5 cellular contexts compared by ENCODE assay signal in the genomic region with DNA sequence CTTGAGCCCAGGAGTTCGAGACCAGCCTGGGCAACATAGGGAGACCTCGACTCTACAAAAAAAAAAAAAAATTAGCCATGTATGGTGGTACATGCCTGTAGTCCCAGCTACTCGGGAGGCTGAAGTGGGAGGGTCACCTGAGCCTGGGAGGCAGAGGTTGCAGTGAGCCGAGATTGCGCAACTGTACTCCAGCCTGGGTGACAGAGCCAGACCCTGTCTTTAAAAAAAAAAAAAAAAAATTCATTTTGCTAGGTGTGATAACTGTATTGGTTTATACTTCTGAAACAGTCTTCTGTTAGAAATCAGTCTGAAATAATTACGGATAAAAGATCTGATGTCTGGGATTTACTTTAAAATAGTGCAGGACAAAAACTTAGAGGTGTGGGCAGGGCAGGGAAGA. TPM values are rescaled to one million over a fixed set of nuclear protein-coding genes. Genes with fewer than 3 reads are reported as not detected.
DNase-seq lines count a peak whose midpoint lies in the region; TF ChIP-seq lines count a peak whose summit lies in the region.
"Not testable (repeated sequence)": the region's sequence is repeated elsewhere in the genome, so short reads cannot be mapped to it uniquely, and the experiment has no call there.
"Had no signal": no experiment of that assay in that cellular context is flagged by ENCODE, and none has a peak within 500 bp of the region (broad histone marks: within the 10 kb centered on the region; RNA-seq: fewer than 3 reads in every experiment).

No MANE protein-coding gene starts in this region.

- H4K20me1 ChIP-seq in hepatocyte (ENCODE audit: insufficient read depth, poor library complexity, severe bottlenecking), result not testable (repeated sequence)

- 76% methylated on average over 6 of the region's 6 CpGs for WGBS in hepatocyte (ENCODE audit: low lambda C conversion rate, missing lambda C conversion rate)
- WGBS in trophoblast cell (ENCODE audit: extremely low coverage, insufficient coverage, insufficient read length), result no CpG with 5 or more reads among the region's 6 CpGs

- peaks cover 14% of the 10 kb centered on the region for H3K4me1 ChIP-seq in hepatocyte (ENCODE audit: insufficient read depth)
- H3K4me1 ChIP-seq in trophoblast cell (ENCODE audit: control insufficient read depth in 1 of 2, insufficient read depth in 2 of 2, low read length in 2 of 2), result not testable (repeated sequence)

- H3K9me3 ChIP-seq in SK-N-MC (ENCODE audit: low read depth, low read length); hepatocyte (ENCODE audit: low read depth); trophoblast cell (ENCODE audit: insufficient read depth, low read depth, low read length): not testable (repeated sequence)

- H4K91ac ChIP-seq in trophoblast cell (ENCODE audit: low read depth, low read length), result not testable (repeated sequence)

- H3K36me3 ChIP-seq in SK-N-MC (ENCODE audit: insufficient read depth, low read length); hepatocyte (replicated peaks; ENCODE audit: insufficient read depth, low read depth); trophoblast cell (ENCODE audit: control insufficient read depth in 1 of 2, insufficient read depth in 2 of 2, low read length in 2 of 2): not testable (repeated sequence)

- not testable (repeated sequence) for H3K18ac ChIP-seq in trophoblast cell (ENCODE audit: low read length)

- not testable (repeated sequence) for H2BK12ac ChIP-seq in trophoblast cell (ENCODE audit: low read length)

- not testable (repeated sequence) for H4K12ac ChIP-seq in trophoblast cell (ENCODE audit: low read depth, low read length)

- not testable (repeated sequence) for H3K9me2 ChIP-seq in hepatocyte (replicated peaks; ENCODE audit: insufficient read depth)

- DNase-seq in SK-N-MC (ENCODE audit: low read depth, low spot score); hepatocyte (ENCODE audit: low spot score); trophoblast cell: not testable (repeated sequence)

- H3K23ac ChIP-seq in trophoblast cell (ENCODE audit: low read length), result not testable (repeated sequence)

- H3K4ac ChIP-seq in trophoblast cell (ENCODE audit: low read depth, low read length), result not testable (repeated sequence)

- not testable (repeated sequence) for H3K4me2 ChIP-seq in hepatocyte; trophoblast cell (ENCODE audit: low read length)

- H4K8ac ChIP-seq in trophoblast cell (ENCODE audit: low read depth, low read length), result not testable (repeated sequence)

- not testable (repeated sequence) for H2BK120ac ChIP-seq in trophoblast cell (ENCODE audit: insufficient read depth, low read length, poor library complexity)

- not testable (repeated sequence) for H3K79me2 ChIP-seq in hepatocyte; trophoblast cell (ENCODE audit: control insufficient read depth, insufficient read depth, low read length, poor library complexity)

- H3K27ac ChIP-seq in SK-N-MC (peak overlapping the region; percentile 73; the same call in 1 of the 2 replicates), hepatocyte (peak overlapping the region; percentile 65), trophoblast cell (ENCODE audit: low read depth, low read length) (peak overlapping the region; percentile 67)

- H2AK5ac ChIP-seq in trophoblast cell (ENCODE audit: low read length), result not testable (repeated sequence)

- H3K27me3 ChIP-seq in hepatocyte; trophoblast cell (ENCODE audit: insufficient read depth, low read length): not testable (repeated sequence)

- H3K14ac ChIP-seq in trophoblast cell (ENCODE audit: low read length), result not testable (repeated sequence)

- H3K79me1 ChIP-seq in trophoblast cell (ENCODE audit: low read length), result not testable (repeated sequence)

- TF ChIP-seq CTCF in hepatocyte (IDR thresholded peaks at IDR 0.05; ENCODE audit: poor library complexity), result not testable (repeated sequence)

- H3K4me3 ChIP-seq in SK-N-MC; hepatocyte; trophoblast cell (ENCODE audit: low read depth, low read length): not testable (repeated sequence)

- not testable (repeated sequence) for H3K9ac ChIP-seq in SK-N-MC (ENCODE audit: insufficient read length); trophoblast cell (ENCODE audit: low read length)

- H2BK5ac ChIP-seq in trophoblast cell (ENCODE audit: low read depth, low read length, poor library complexity), result not testable (repeated sequence)

- H2AFZ ChIP-seq in hepatocyte; trophoblast cell (ENCODE audit: insufficient read depth, low read length, poor library complexity): not testable (repeated sequence)

RNA-seq across cellular contexts. Expression of a gene that starts 8.4 kb away (rescaled TPM):
- total RNA-seq in hepatocyte, result 5.1 and 12.8 TPM in 2 replicates
- 19.5 and 21.8 TPM in 2 replicates for polyA plus RNA-seq in hepatocyte
- polyA plus RNA-seq in trophoblast cell (2013), result 16.4 and 17.5 TPM in 2 replicates

RNA-seq across cellular contexts. Expression of a gene that starts 13.0 kb away (rescaled TPM):
- 4.5 and 6.8 TPM in 2 replicates for total RNA-seq in hepatocyte
- 23.1 and 24.1 TPM in 2 replicates for polyA plus RNA-seq in hepatocyte
- 4.8 and 5.3 TPM in 2 replicates for polyA plus RNA-seq in trophoblast cell (2013)

RNA-seq across cellular contexts. Expression of a gene that starts 13.6 kb away (rescaled TPM):
- 1.8 and 2.1 TPM in 2 replicates for total RNA-seq in hepatocyte
- 1.2 and 4.6 TPM in 2 replicates for polyA plus RNA-seq in hepatocyte
- polyA plus RNA-seq in trophoblast cell (2013), result 7.6 and 7.7 TPM in 2 replicates

RNA-seq across cellular contexts. Expression of a gene that starts 27.1 kb away (rescaled TPM):
- total RNA-seq in hepatocyte, result 14.2 and 24.1 TPM in 2 replicates
- 31.1 and 33.7 TPM in 2 replicates for polyA plus RNA-seq in hepatocyte
- polyA plus RNA-seq in trophoblast cell (2013), result 30.7 and 31.2 TPM in 2 replicates

RNA-seq across cellular contexts. Expression of a gene that starts 32.5 kb away (rescaled TPM):
- 6.5 and 8.9 TPM in 2 replicates for total RNA-seq in hepatocyte
- 19.8 and 21.1 TPM in 2 replicates for polyA plus RNA-seq in hepatocyte
- polyA plus RNA-seq in trophoblast cell (2013), result 10.3 and 10.8 TPM in 2 replicates
- total RNA-seq: frontal cortex had no signal
- polyA plus RNA-seq: CD8-positive, alpha-beta memory T cell had no signal
